Comparison of ENCODE assay signal across 1 cellular context in the genomic region with DNA sequence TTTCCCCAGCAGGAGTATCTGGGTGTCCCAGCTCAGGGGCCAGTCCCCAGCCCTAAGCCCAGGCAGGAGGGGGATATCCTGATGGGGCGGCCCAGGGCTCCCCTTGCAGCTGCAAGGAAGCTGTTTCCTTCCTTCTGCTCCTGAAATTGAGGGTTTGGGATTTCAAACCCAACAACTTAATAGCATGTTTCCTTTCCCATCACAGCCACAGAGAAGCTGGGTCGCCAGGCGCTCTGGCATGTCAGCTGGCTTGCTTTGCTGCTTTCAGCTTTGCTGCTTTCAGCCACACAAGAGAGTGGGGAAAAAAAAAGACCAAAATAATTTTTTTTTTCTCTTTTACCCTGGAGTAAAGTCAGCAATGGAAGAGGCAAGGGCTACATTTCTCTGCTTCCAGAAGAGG.
TF ChIP-seq lines count a peak whose summit lies in the region.

No MANE protein-coding gene starts in this region.

TF ChIP-seq in GM12878, 131 proteins besides CTCF, POLR2A, EP300 and RAD21 (continued from another document):
- TF ChIP-seq CHD1 (IDR thresholded peaks at IDR 0.05; ENCODE audit: low read depth, low read length) (no peak), BCL11A (IDR thresholded peaks at IDR 0.05; ENCODE audit: low read depth, low read length) (no peak), WRNIP1 (IDR thresholded peaks at IDR 0.05; ENCODE audit: borderline replicate concordance, low read depth, low read length) (no peak), YBX1 (IDR thresholded peaks at IDR 0.05) (no peak), ZBED1 (IDR thresholded peaks at IDR 0.05; ENCODE audit: borderline replicate concordance) (no peak), NRF1 (conservative IDR thresholded peaks at IDR 0.05; ENCODE audit: low read depth, low read length) (no peak), SUZ12 (IDR thresholded peaks at IDR 0.05; ENCODE audit: unreplicated experiment) (no peak), HDAC2 (IDR thresholded peaks at IDR 0.05) (no peak), JUNB (IDR thresholded peaks at IDR 0.05) (no peak)
- TF ChIP-seq, protein P1, sequence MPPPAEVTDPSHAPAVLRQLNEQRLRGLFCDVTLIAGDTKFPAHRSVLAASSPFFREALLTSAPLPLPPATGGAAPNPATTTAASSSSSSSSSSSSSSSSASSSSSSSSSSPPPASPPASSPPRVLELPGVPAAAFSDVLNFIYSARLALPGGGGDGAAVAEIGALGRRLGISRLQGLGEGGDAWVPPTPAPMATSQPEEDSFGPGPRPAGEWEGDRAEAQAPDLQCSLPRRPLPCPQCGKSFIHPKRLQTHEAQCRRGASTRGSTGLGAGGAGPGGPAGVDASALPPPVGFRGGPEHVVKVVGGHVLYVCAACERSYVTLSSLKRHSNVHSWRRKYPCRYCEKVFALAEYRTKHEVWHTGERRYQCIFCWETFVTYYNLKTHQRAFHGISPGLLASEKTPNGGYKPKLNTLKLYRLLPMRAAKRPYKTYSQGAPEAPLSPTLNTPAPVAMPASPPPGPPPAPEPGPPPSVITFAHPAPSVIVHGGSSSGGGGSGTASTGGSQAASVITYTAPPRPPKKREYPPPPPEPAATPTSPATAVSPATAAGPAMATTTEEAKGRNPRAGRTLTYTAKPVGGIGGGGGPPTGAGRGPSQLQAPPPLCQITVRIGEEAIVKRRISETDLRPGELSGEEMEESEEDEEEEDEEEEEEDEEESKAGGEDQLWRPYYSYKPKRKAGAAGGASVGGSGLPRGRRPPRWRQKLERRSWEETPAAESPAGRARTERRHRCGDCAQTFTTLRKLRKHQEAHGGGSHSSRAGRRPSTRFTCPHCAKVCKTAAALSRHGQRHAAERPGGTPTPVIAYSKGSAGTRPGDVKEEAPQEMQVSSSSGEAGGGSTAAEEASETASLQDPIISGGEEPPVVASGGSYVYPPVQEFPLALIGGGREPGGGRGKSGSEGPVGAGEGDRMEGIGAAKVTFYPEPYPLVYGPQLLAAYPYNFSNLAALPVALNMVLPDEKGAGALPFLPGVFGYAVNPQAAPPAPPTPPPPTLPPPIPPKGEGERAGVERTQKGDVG (CRISPR knock-in tag; IDR thresholded peaks at IDR 0.05), result no peak
- TF ChIP-seq, protein P2, sequence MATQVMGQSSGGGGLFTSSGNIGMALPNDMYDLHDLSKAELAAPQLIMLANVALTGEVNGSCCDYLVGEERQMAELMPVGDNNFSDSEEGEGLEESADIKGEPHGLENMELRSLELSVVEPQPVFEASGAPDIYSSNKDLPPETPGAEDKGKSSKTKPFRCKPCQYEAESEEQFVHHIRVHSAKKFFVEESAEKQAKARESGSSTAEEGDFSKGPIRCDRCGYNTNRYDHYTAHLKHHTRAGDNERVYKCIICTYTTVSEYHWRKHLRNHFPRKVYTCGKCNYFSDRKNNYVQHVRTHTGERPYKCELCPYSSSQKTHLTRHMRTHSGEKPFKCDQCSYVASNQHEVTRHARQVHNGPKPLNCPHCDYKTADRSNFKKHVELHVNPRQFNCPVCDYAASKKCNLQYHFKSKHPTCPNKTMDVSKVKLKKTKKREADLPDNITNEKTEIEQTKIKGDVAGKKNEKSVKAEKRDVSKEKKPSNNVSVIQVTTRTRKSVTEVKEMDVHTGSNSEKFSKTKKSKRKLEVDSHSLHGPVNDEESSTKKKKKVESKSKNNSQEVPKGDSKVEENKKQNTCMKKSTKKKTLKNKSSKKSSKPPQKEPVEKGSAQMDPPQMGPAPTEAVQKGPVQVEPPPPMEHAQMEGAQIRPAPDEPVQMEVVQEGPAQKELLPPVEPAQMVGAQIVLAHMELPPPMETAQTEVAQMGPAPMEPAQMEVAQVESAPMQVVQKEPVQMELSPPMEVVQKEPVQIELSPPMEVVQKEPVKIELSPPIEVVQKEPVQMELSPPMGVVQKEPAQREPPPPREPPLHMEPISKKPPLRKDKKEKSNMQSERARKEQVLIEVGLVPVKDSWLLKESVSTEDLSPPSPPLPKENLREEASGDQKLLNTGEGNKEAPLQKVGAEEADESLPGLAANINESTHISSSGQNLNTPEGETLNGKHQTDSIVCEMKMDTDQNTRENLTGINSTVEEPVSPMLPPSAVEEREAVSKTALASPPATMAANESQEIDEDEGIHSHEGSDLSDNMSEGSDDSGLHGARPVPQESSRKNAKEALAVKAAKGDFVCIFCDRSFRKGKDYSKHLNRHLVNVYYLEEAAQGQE (IDR thresholded peaks at IDR 0.05; ENCODE audit: low read depth, low read length), result no peak
- TF ChIP-seq, protein P3, sequence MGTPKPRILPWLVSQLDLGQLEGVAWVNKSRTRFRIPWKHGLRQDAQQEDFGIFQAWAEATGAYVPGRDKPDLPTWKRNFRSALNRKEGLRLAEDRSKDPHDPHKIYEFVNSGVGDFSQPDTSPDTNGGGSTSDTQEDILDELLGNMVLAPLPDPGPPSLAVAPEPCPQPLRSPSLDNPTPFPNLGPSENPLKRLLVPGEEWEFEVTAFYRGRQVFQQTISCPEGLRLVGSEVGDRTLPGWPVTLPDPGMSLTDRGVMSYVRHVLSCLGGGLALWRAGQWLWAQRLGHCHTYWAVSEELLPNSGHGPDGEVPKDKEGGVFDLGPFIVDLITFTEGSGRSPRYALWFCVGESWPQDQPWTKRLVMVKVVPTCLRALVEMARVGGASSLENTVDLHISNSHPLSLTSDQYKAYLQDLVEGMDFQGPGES (IDR thresholded peaks at IDR 0.05), result no peak
- TF ChIP-seq, protein P4, sequence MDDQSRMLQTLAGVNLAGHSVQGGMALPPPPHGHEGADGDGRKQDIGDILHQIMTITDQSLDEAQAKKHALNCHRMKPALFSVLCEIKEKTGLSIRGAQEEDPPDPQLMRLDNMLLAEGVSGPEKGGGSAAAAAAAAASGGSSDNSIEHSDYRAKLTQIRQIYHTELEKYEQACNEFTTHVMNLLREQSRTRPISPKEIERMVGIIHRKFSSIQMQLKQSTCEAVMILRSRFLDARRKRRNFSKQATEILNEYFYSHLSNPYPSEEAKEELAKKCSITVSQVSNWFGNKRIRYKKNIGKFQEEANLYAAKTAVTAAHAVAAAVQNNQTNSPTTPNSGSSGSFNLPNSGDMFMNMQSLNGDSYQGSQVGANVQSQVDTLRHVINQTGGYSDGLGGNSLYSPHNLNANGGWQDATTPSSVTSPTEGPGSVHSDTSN (IDR thresholded peaks at IDR 0.05; ENCODE audit: insufficient replicate concordance, low read depth, low read length), result no peak
TF ChIP-seq in GM12878: peak in this region for 0.
